Comparison of ENCODE assay signal across 9 cellular contexts in genomic region chr10:124534231-124534798, GRCh38.
DNase-seq lines count a peak whose midpoint lies in the region; ATAC-seq and TF ChIP-seq lines count a peak whose summit lies in the region.
"Had no signal": no experiment of that assay in that cellular context is flagged by ENCODE, and none has a peak within 500 bp of the region (broad histone marks: within the 10 kb centered on the region; RNA-seq: fewer than 3 reads in every experiment).

No MANE protein-coding gene starts in this region.

- no peaks in the 10 kb centered on the region for H3K27me3 Mint-ChIP-seq in effector memory CD8-positive, alpha-beta T cell

- no peaks in the 10 kb centered on the region for H3K27me3 ChIP-seq in heart left ventricle
- H3K27me3 ChIP-seq in prostate gland (replicated peaks; ENCODE audit: insufficient read depth), result no peaks in the 10 kb centered on the region

- intact Hi-C loops in heart left ventricle (cut with DNase I) (loop anchor here in 7 of 10 donors (5.0 to 10.0 kb wide), 4 partner anchors 90 to 298 kb away; no protein-coding TSS in a partner anchor), prostate gland (cut with DNase I) (no loop called here)

- H3K4me3 Mint-ChIP-seq in effector memory CD8-positive, alpha-beta T cell, result no peak overlapping the region

- peaks cover 0 to 27% (median 5%) of the 10 kb centered on the region in 12 donors for H3K4me1 ChIP-seq in heart left ventricle
- no peaks in the 10 kb centered on the region for H3K4me1 ChIP-seq in prostate gland (replicated peaks)

- no peaks in the 10 kb centered on the region for H3K9me3 Mint-ChIP-seq in effector memory CD8-positive, alpha-beta T cell

- no peak overlapping the region for H3K27ac Mint-ChIP-seq in effector memory CD8-positive, alpha-beta T cell

- peak in 11 of 12 donors; percentile 13 to 63 (median 40) for TF ChIP-seq CTCF in heart left ventricle (IDR thresholded peaks at IDR 0.05)
- peak in 3 of 4 experiments; percentile 33 to 75 (median 39) for TF ChIP-seq CTCF in prostate gland (IDR thresholded peaks at IDR 0.05)

- no peak overlapping the region for H3K4me3 ChIP-seq in heart left ventricle
- no peak overlapping the region for H3K4me3 ChIP-seq in prostate gland

- H3K9me3 ChIP-seq in heart left ventricle, result no peaks in the 10 kb centered on the region
- no peaks in the 10 kb centered on the region for H3K9me3 ChIP-seq in prostate gland

- TF ChIP-seq POLR2A in Raji (IDR thresholded peaks at IDR 0.05; ENCODE audit: insufficient read depth, low read depth, low read length), result peak; percentile 31; the same call in 1 of the 2 replicates
- TF ChIP-seq POLR2A in heart left ventricle (IDR thresholded peaks at IDR 0.05), result no peak
- TF ChIP-seq POLR2A in prostate gland (IDR thresholded peaks at IDR 0.05), result no peak

- H3K36me3 ChIP-seq in heart left ventricle (no peaks in the 10 kb centered on the region), prostate gland (no peaks in the 10 kb centered on the region)

- H3K27ac ChIP-seq in heart left ventricle (peak overlapping the region in 1 of 12 donors; percentile 38), prostate gland (no peak overlapping the region)

- ATAC-seq in GM18498 (IDR thresholded peaks at IDR 0.05; ENCODE audit: unreplicated experiment) (peak; percentile 42), heart left ventricle (peak in 3 of 4 donors; percentile 28 to 59 (median 30))
- ATAC-seq in effector memory CD8-positive, alpha-beta T cell (replicated peaks), result no peak

- peak in 2 of 5 donors; percentile 45 to 60 for DNase-seq in heart left ventricle
- no peak for DNase-seq in prostate gland (ENCODE audit: low spot score)
- no peak for DNase-seq in NCI-H524 treated with DMSO at 0.1 percent for 48 hours (lab: John Stamatoyannopoulos, UW)
- DNase-seq in NCI-H1694 treated with DMSO at 0.1 percent for 48 hours (lab: John Stamatoyannopoulos, UW), result no peak
- no peak for DNase-seq in effector memory CD8-positive, alpha-beta T cell
- DNase-seq in stimulated activated CD4-positive, alpha-beta T cell treated with anti-CD3 and anti-CD28 coated beads, Interleukin-4, amount 100 ng/mL, for 4 hours, result no peak
- DNase-seq: NCI-H526 treated with DMSO at 0.1 percent for 48 hours had no signal

- H3K4me1 Mint-ChIP-seq in effector memory CD8-positive, alpha-beta T cell (ENCODE audit: low read depth in 2 of 2), result peaks cover 5% of the 10 kb centered on the region in 2 donors

- no peaks in the 10 kb centered on the region for H3K36me3 Mint-ChIP-seq in effector memory CD8-positive, alpha-beta T cell (ENCODE audit: insufficient read depth)

- WGBS in heart left ventricle, 4 donors, result 35 to 59% (median 54%) methylated on average over 17 to 30 of the region's 30 CpGs
- WGBS in prostate gland, result 62% methylated on average over 30 of the region's 30 CpGs
